ENCODE assay signal across 23 cellular contexts in genomic region chr11:81449588-81450155, GRCh38.
DNase-seq lines count a peak whose midpoint lies in the region; ATAC-seq and TF ChIP-seq lines count a peak whose summit lies in the region.
"Had no signal": no experiment of that assay in that cellular context is flagged by ENCODE, and none has a peak within 500 bp of the region (broad histone marks: within the 10 kb centered on the region; RNA-seq: fewer than 3 reads in every experiment).

No MANE protein-coding gene starts in this region.

- H3K27ac Mint-ChIP-seq in MCF 10A (ENCODE audit: low read depth, unreplicated experiment) = no peak overlapping the region
- no peak overlapping the region for H3K27ac Mint-ChIP-seq in osteocyte (ENCODE audit: unreplicated experiment)
- no peak overlapping the region for H3K27ac Mint-ChIP-seq in activated CD4-positive, alpha-beta memory T cell treated with anti-CD3 and anti-CD28 coated beads, Interleukin-2, amount 10 ng/mL, durations not matched to agents 7 days and 5 days
- no peak overlapping the region for H3K27ac Mint-ChIP-seq in natural killer cell treated with Interleukin-12 subunit alpha and Interleukin-12 subunit beta and Interleukin-15 and Interleukin-18, amount 100 ng/mL, for 72 hours
- H3K27ac Mint-ChIP-seq: B cell had no signal

- no peaks in the 10 kb centered on the region for H3K36me3 ChIP-seq in breast epithelium

- H3K9me3 ChIP-seq in breast epithelium = no peaks in the 10 kb centered on the region

- H3K27me3 ChIP-seq in breast epithelium (no peaks in the 10 kb centered on the region), foreskin keratinocyte (no peaks in the 10 kb centered on the region)

- intact Hi-C loops in MCF 10A (cut with micrococcal nuclease) (loop anchor here (10.0 kb wide), 1 partner anchor 45 kb away; no protein-coding TSS in a partner anchor), breast epithelium (cut with DNase I; ENCODE audit: low total_unique reads) (no loop called here)

- BruUV-seq in MCF 10A (replicated peaks; lab: Mats Ljungman, UMichigan) = no TSS peak

- no peak for TF ChIP-seq POLR2A in breast epithelium (IDR thresholded peaks at IDR 0.05)

- peak; percentile 52 for ATAC-seq in foreskin keratinocyte
- ATAC-seq in natural killer cell treated with Interleukin-12 subunit alpha and Interleukin-12 subunit beta and Interleukin-15 and Interleukin-18, amount 100 ng/mL, for 72 hours = no peak
- ATAC-seq: HepG2 had no signal

- no peak overlapping the region for H3K4me3 Mint-ChIP-seq in MCF 10A (ENCODE audit: unreplicated experiment)
- H3K4me3 Mint-ChIP-seq in osteocyte (ENCODE audit: unreplicated experiment) = no peak overlapping the region
- H3K4me3 Mint-ChIP-seq in activated CD4-positive, alpha-beta memory T cell treated with anti-CD3 and anti-CD28 coated beads, Interleukin-2, amount 10 ng/mL, durations not matched to agents 7 days and 5 days = no peak overlapping the region
- H3K4me3 Mint-ChIP-seq in natural killer cell treated with Interleukin-12 subunit alpha and Interleukin-12 subunit beta and Interleukin-15 and Interleukin-18, amount 100 ng/mL, for 72 hours = no peak overlapping the region
- H3K4me3 Mint-ChIP-seq: B cell had no signal

- CTCF ChIA-PET in MCF 10A (lab: Yijun Ruan, JAX) = no interaction called here
- CTCF ChIA-PET in activated CD4-positive, alpha-beta memory T cell treated with anti-CD3 and anti-CD28 coated beads, Interleukin-2, amount 10 ng/mL, durations not matched to agents 7 days and 5 days (lab: Charles Lee) = no interaction called here

- POLR2A ChIA-PET in MCF 10A (lab: Yijun Ruan, JAX) = interaction anchor here (0.7 kb wide), 1 partner anchor 1960 kb away, joined by 3 read pairs; no protein-coding TSS in a partner anchor
- POLR2A ChIA-PET in activated CD4-positive, alpha-beta memory T cell treated with anti-CD3 and anti-CD28 coated beads, Interleukin-2, amount 10 ng/mL, durations not matched to agents 7 days and 5 days (lab: Charles Lee) = no interaction called here

- H3K27me3 Mint-ChIP-seq in MCF 10A (ENCODE audit: insufficient read depth, unreplicated experiment) (no peaks in the 10 kb centered on the region), osteocyte (ENCODE audit: unreplicated experiment) (no peaks in the 10 kb centered on the region)
- no peaks in the 10 kb centered on the region for H3K27me3 Mint-ChIP-seq in activated CD4-positive, alpha-beta memory T cell treated with anti-CD3 and anti-CD28 coated beads, Interleukin-2, amount 10 ng/mL, durations not matched to agents 7 days and 5 days
- no peaks in the 10 kb centered on the region for H3K27me3 Mint-ChIP-seq in natural killer cell treated with Interleukin-12 subunit alpha and Interleukin-12 subunit beta and Interleukin-15 and Interleukin-18, amount 100 ng/mL, for 72 hours
- H3K27me3 Mint-ChIP-seq: B cell had no signal

- no peaks in the 10 kb centered on the region for H3K4me1 Mint-ChIP-seq in MCF 10A (ENCODE audit: insufficient read depth, unreplicated experiment)
- no peaks in the 10 kb centered on the region for H3K4me1 Mint-ChIP-seq in osteocyte (ENCODE audit: unreplicated experiment)
- no peaks in the 10 kb centered on the region for H3K4me1 Mint-ChIP-seq in activated CD4-positive, alpha-beta memory T cell treated with anti-CD3 and anti-CD28 coated beads, Interleukin-2, amount 10 ng/mL, durations not matched to agents 7 days and 5 days
- H3K4me1 Mint-ChIP-seq in natural killer cell treated with Interleukin-12 subunit alpha and Interleukin-12 subunit beta and Interleukin-15 and Interleukin-18, amount 100 ng/mL, for 72 hours (ENCODE audit: low read depth in 2 of 2) = no peaks in the 10 kb centered on the region
- H3K4me1 Mint-ChIP-seq: B cell had no signal

- no peak overlapping the region for H3K27ac ChIP-seq in breast epithelium
- no peak overlapping the region for H3K27ac ChIP-seq in foreskin keratinocyte
- H3K27ac ChIP-seq: 22Rv1 had no signal

- DNase-seq in MCF 10A (ENCODE audit: unreplicated experiment) (peak; percentile 4), breast epithelium (ENCODE audit: low spot score in 2 of 2) (no peak), astrocyte of the hippocampus (ENCODE audit: low read depth, low spot score) (peak; percentile 18), foreskin keratinocyte (peak; percentile 12 to 56), osteocyte (ENCODE audit: extremely low spot score, unreplicated experiment) (no peak), glomerular visceral epithelial cell (ENCODE audit: extremely low spot score) (no peak)
- no peak for DNase-seq in activated CD4-positive, alpha-beta memory T cell treated with anti-CD3 and anti-CD28 coated beads, Interleukin-2, amount 10 ng/mL, durations not matched to agents 7 days and 5 days
- DNase-seq in natural killer cell treated with Interleukin-12 subunit alpha and Interleukin-12 subunit beta and Interleukin-15 and Interleukin-18, amount 100 ng/mL, for 72 hours (ENCODE audit: low spot score) = no peak
- DNase-seq: DMS 273 treated with DMSO at 0.1 percent for 48 hours, DND-41, HCEC 1CT, KG1, NCI-H1417, NCI-H187, NCI-H2107, NCI-H510A treated with DMSO at 0.1 percent for 48 hours, NCI-H774, OCI-M1, RPMI8226, SHP77 treated with DMSO at 0.1 percent for 48 hours had no signal

- H3K36me3 Mint-ChIP-seq in MCF 10A (ENCODE audit: insufficient read depth, unreplicated experiment) (no peaks in the 10 kb centered on the region), osteocyte (ENCODE audit: unreplicated experiment) (no peaks in the 10 kb centered on the region)
- H3K36me3 Mint-ChIP-seq in activated CD4-positive, alpha-beta memory T cell treated with anti-CD3 and anti-CD28 coated beads, Interleukin-2, amount 10 ng/mL, durations not matched to agents 7 days and 5 days (ENCODE audit: low read depth) = no peaks in the 10 kb centered on the region
- H3K36me3 Mint-ChIP-seq in natural killer cell treated with Interleukin-12 subunit alpha and Interleukin-12 subunit beta and Interleukin-15 and Interleukin-18, amount 100 ng/mL, for 72 hours = peaks cover 12% of the 10 kb centered on the region

- peaks cover 6% of the 10 kb centered on the region for H3K9me3 Mint-ChIP-seq in MCF 10A (ENCODE audit: unreplicated experiment)
- H3K9me3 Mint-ChIP-seq in osteocyte (ENCODE audit: unreplicated experiment) = peaks cover 13% of the 10 kb centered on the region
- peaks cover 8% of the 10 kb centered on the region for H3K9me3 Mint-ChIP-seq in activated CD4-positive, alpha-beta memory T cell treated with anti-CD3 and anti-CD28 coated beads, Interleukin-2, amount 10 ng/mL, durations not matched to agents 7 days and 5 days
- H3K9me3 Mint-ChIP-seq in natural killer cell treated with Interleukin-12 subunit alpha and Interleukin-12 subunit beta and Interleukin-15 and Interleukin-18, amount 100 ng/mL, for 72 hours = peaks cover 26% of the 10 kb centered on the region

- H3K4me1 ChIP-seq in breast epithelium (no peaks in the 10 kb centered on the region), foreskin keratinocyte (no peaks in the 10 kb centered on the region)

- TF ChIP-seq CTCF in MCF 10A (IDR thresholded peaks at IDR 0.05; ENCODE audit: unreplicated experiment) = no peak
- TF ChIP-seq CTCF in breast epithelium (IDR thresholded peaks at IDR 0.05) = no peak
- no peak for TF ChIP-seq CTCF in foreskin keratinocyte (conservative IDR thresholded peaks at IDR 0.05)
- no peak for TF ChIP-seq CTCF in osteocyte (IDR thresholded peaks at IDR 0.05)

- H3K4me3 ChIP-seq in breast epithelium = no peak overlapping the region

Comparison
In these comparisons a context has a peak if more than half of its experiments do, and no peak if none do; other contexts are left out.
1. DNase-seq: peak in MCF 10A (single experiment), astrocyte of the hippocampus (single experiment) and foreskin keratinocyte (2 of 2); none in breast epithelium (0 of 2), osteocyte (single experiment), activated CD4-positive, alpha-beta memory T cell treated with anti-CD3 and anti-CD28 coated beads, Interleukin-2, amount 10 ng/mL, durations not matched to agents 7 days and 5 days (single experiment), natural killer cell treated with Interleukin-12 subunit alpha and Interleukin-12 subunit beta and Interleukin-15 and Interleukin-18, amount 100 ng/mL, for 72 hours (single experiment) and glomerular visceral epithelial cell (single experiment).